8 cellular contexts compared by ENCODE assay signal in the genomic region with DNA sequence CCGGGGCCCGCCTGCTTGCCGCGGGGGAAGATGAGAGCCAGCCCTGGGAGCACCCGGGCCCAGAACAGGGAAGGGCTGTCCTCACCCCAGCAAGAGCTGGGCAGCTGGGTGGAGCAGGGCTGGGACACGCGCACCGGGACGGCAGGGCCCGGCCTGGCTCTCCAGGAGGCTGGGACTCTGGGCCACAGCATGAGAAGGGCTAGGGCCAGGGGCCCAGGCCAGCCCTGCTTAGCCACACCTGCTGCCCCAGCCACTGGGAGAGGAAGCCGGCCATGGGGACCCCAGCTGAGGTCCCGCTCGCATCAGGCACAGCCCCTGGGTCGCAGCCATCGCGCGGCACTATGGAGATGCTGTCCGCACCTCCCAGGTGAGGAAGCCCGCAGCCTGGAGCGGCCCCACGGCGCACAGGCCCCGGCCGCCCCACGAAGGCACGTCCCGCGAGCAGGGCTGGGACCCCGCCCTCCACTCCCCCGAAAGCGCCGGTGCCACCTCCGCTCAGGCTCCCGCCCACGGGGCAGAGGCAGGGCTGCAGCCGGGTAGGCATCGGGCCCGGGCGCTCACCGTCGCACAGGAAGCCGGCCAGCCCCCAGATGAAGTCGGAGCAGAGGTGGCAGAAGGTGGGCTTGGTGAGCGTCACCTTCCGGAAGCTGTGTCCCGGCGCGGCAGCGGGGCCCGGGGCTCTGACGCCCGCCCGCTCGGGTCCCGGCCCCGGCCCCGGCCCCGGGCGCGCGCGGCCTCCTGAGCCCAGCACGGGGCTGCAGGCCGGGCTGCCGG. TPM values are rescaled to one million over a fixed set of nuclear protein-coding genes. Genes with fewer than 3 reads are reported as not detected.
DNase-seq lines count a peak whose midpoint lies in the region; ATAC-seq and TF ChIP-seq lines count a peak whose summit lies in the region.

No MANE protein-coding gene starts in this region.

- no peak for TF ChIP-seq POLR2A in HCT116 (IDR thresholded peaks at IDR 0.05; ENCODE audit: borderline replicate concordance, extremely low read depth, insufficient read depth, insufficient read length)

- RAD21 ChIA-PET in HCT116 (lab: Charles Lee; ENCODE audit: low non-redundant PET in 1 of 2, low total read pairs in 2 of 2, uncharacterized antibody in 2 of 2, unreplicated experiment in 2 of 2): no interaction called here

- under 1% methylated on average over 65 of the region's 65 CpGs for WGBS in right cardiac atrium

- H2AFZ ChIP-seq in HCT116 (ENCODE audit: low read depth, low read length, poor library complexity, severe bottlenecking): no peak overlapping the region
- peak overlapping the region; percentile 16; the same call in 1 of the 2 replicates for H2AFZ ChIP-seq in OCI-LY7 (ENCODE audit: low read length)

- CTCF ChIA-PET in HCT116 (lab: Charles Lee) (no interaction called here), OCI-LY7 (lab: Charles Lee; ENCODE audit: unreplicated experiment) (no interaction called here)

- no peak for TF ChIP-seq RAD21 in HCT116 (IDR thresholded peaks at IDR 0.05; ENCODE audit: low read depth)

- intact Hi-C loops in HCT116 (cut with micrococcal nuclease): loop anchor here (2.0 kb wide), 1 partner anchor 14 kb away; a partner anchor contains a TSS
- intact Hi-C loops in OCI-LY7 (cut with micrococcal nuclease; ENCODE audit: unreplicated experiment): loop anchor here (5.0 kb wide), 1 partner anchor 36 kb away; no protein-coding TSS in a partner anchor
- intact Hi-C loops in right cardiac atrium (cut with DNase I): no loop called here

- TF ChIP-seq CTCF in HCT116 (IDR thresholded peaks at IDR 0.05 in 2 of 3, conservative IDR thresholded peaks at IDR 0.05 in 1 of 3; ENCODE audit: borderline replicate concordance in 1 of 3, insufficient read depth in 1 of 3, low read depth in 2 of 3, low read length in 2 of 3): no peak
- no peak for TF ChIP-seq CTCF in OCI-LY7 (conservative IDR thresholded peaks at IDR 0.05; ENCODE audit: low read length)

- H3K27ac ChIP-seq in HCT116 (ENCODE audit: low read depth, low read length): peak overlapping the region; percentile 58; the same call in 1 of the 2 replicates
- no peak overlapping the region for H3K27ac ChIP-seq in OCI-LY7 (ENCODE audit: low read depth, low read length, poor library complexity, severe bottlenecking)
- no peak overlapping the region for H3K27ac ChIP-seq in right cardiac atrium (ENCODE audit: low read length)
- peak overlapping the region in 17 of 21 experiments; percentile 10 to 80 (median 51) for H3K27ac ChIP-seq in skin epidermis

- H3K9ac ChIP-seq in HCT116 (ENCODE audit: low read length): peak overlapping the region; percentile 71

- POLR2A ChIA-PET in HCT116 (lab: Charles Lee) (no interaction called here), OCI-LY7 (lab: Charles Lee) (no interaction called here)

- peaks cover 9 to 19% of the 10 kb centered on the region in 2 experiments; a peak in 3 of 4 replicates for H3K4me1 ChIP-seq in HCT116 (ENCODE audit: control insufficient read depth in 1 of 2, insufficient read depth in 2 of 2, low read length in 2 of 2)
- peaks cover 7% of the 10 kb centered on the region for H3K4me1 ChIP-seq in OCI-LY7 (ENCODE audit: insufficient read depth, low read length, poor library complexity, severe bottlenecking)
- H3K4me1 ChIP-seq in right cardiac atrium (ENCODE audit: control insufficient read depth, insufficient read depth, low read length): peaks cover 3% of the 10 kb centered on the region

- H3K9me3 ChIP-seq in HCT116 (ENCODE audit: control insufficient read depth in 1 of 2, insufficient read depth in 1 of 2, low read depth in 1 of 2, low read length in 2 of 2) (no peaks in the 10 kb centered on the region), OCI-LY7 (ENCODE audit: low read length) (no peaks in the 10 kb centered on the region), right cardiac atrium (ENCODE audit: control insufficient read depth, low read length) (no peaks in the 10 kb centered on the region)

- H3K4me3 ChIP-seq in HCT116 (replicated peaks in 1 of 2; ENCODE audit: low read depth in 1 of 2, low read length in 2 of 2) (peak overlapping the region; percentile 68 to 80), OCI-LY7 (ENCODE audit: low read depth, low read length, poor library complexity, severe bottlenecking) (peak overlapping the region; percentile 95), right cardiac atrium (ENCODE audit: low read length) (peak overlapping the region; percentile 82), skin epidermis (peak overlapping the region; percentile 54 to 82 (median 72))

- peak; percentile 65 for ATAC-seq in HCT116
- ATAC-seq in right cardiac atrium: peak; percentile 6 to 29

- peak; percentile 41 for DNase-seq in EH (ENCODE audit: low read depth)
- no peak for DNase-seq in HCT116 (ENCODE audit: low read depth, low spot score)
- DNase-seq in OCI-LY7 (ENCODE audit: low spot score): peak; percentile 64
- DNase-seq in activated gamma-delta T cell treated with Interleukin-2 at 50 U/mL for 16 hours: peak; percentile 61
- DNase-seq in right cardiac atrium: peak; percentile 19 to 81 (median 80)
- DNase-seq in NCI-H1436 treated with DMSO at 0.1 percent for 48 hours (lab: John Stamatoyannopoulos, UW): no peak
- DNase-seq in NCI-H226: no peak

- H3K4me2 ChIP-seq in HCT116 (ENCODE audit: low read length): peak overlapping the region; percentile 92
- peak overlapping the region; percentile 96 for H3K4me2 ChIP-seq in OCI-LY7 (ENCODE audit: low read length)

- H3K36me3 ChIP-seq in HCT116 (ENCODE audit: control insufficient read depth in 1 of 2, insufficient read depth in 2 of 2, low read length in 2 of 2): no peaks in the 10 kb centered on the region
- H3K36me3 ChIP-seq in OCI-LY7 (ENCODE audit: insufficient read depth, low read length): no peaks in the 10 kb centered on the region

- H3K27me3 ChIP-seq in HCT116 (ENCODE audit: insufficient read depth, low read length): no peaks in the 10 kb centered on the region
- no peaks in the 10 kb centered on the region for H3K27me3 ChIP-seq in right cardiac atrium (ENCODE audit: control insufficient read depth, insufficient read depth)

- H3K9me2 ChIP-seq in HCT116 (ENCODE audit: insufficient read depth) (no peaks in the 10 kb centered on the region), OCI-LY7 (ENCODE audit: insufficient read depth, low read length) (no peaks in the 10 kb centered on the region)

- BruUV-seq in HCT116 (replicated peaks; lab: Mats Ljungman, UMichigan) (no TSS peak), OCI-LY7 (replicated peaks; lab: Mats Ljungman, UMichigan) (no TSS peak)

- H4K20me1 ChIP-seq in HCT116 (ENCODE audit: insufficient read depth) (no peaks in the 10 kb centered on the region), OCI-LY7 (ENCODE audit: insufficient read depth, low read length) (no peaks in the 10 kb centered on the region)

- H3K79me2 ChIP-seq in HCT116 (ENCODE audit: insufficient read depth, low read length): no peaks in the 10 kb centered on the region
- H3K79me2 ChIP-seq in OCI-LY7 (ENCODE audit: insufficient read depth, low read depth, low read length): no peaks in the 10 kb centered on the region

TF ChIP-seq in HCT116, 20 proteins besides CTCF, POLR2A, EP300 and RAD21:
- no peak for TF ChIP-seq CEBPB (IDR thresholded peaks at IDR 0.05; ENCODE audit: low read depth)
- TF ChIP-seq ZFX (IDR thresholded peaks at IDR 0.05): peak; percentile 68; the same call in 1 of the 2 replicates
- no peak for TF ChIP-seq EGR1 (IDR thresholded peaks at IDR 0.05; ENCODE audit: low read depth)

RNA-seq across cellular contexts. Expression of a gene that starts 0.5 kb away (rescaled TPM):
- total RNA-seq in HCT116 (2021; ENCODE audit: unreplicated experiment): 22.0 TPM
- 17.8 and 20.2 TPM in 2 replicates for polyA plus RNA-seq in HCT116 (2012)
- total RNA-seq in OCI-LY7 (2014; rRNA removed; shearing (Covaris generic)): 8.6 and 11.3 TPM in 2 replicates
- total RNA-seq in OCI-LY7 (2022): 13.0 and 15.2 TPM in 2 replicates
- 1 to 10 TPM; 4.5 to 4.9 (median 4.6) TPM for total RNA-seq in right cardiac atrium
- 3.6 TPM for polyA plus RNA-seq in right cardiac atrium

RNA-seq across cellular contexts. Expression of a gene that starts 14.0 kb away (rescaled TPM):
- total RNA-seq in HCT116 (2021; ENCODE audit: unreplicated experiment): 28.2 TPM
- polyA plus RNA-seq in HCT116 (2012): 22.3 and 26.0 TPM in 2 replicates
- 9.3 and 15.7 TPM in 2 replicates for total RNA-seq in OCI-LY7 (2014; rRNA removed; shearing (Covaris generic))
- 10.4 and 12.3 TPM in 2 replicates for total RNA-seq in OCI-LY7 (2022)
- total RNA-seq in right cardiac atrium: 10 to 100 TPM; 14.7 to 17.4 (median 17.1) TPM
- 8.5 TPM for polyA plus RNA-seq in right cardiac atrium

RNA-seq across cellular contexts. Expression of a gene that starts 20.4 kb away (rescaled TPM):
- total RNA-seq in HCT116 (2021; ENCODE audit: unreplicated experiment): 0.22 TPM
- 4.4 and 5.6 TPM in 2 replicates for polyA plus RNA-seq in HCT116 (2012)
- total RNA-seq in OCI-LY7 (2014; rRNA removed; shearing (Covaris generic)): not detected in 2 replicates
- 0.30 TPM in 1 of 2 replicates, not detected in the other for total RNA-seq in OCI-LY7 (2022)
- total RNA-seq in right cardiac atrium: under 1 TPM in 2 of 4 donors, not detected in 2; 0.36 to 0.37 TPM
- polyA plus RNA-seq in right cardiac atrium: 0.34 TPM

RNA-seq across cellular contexts. Expression of a gene that starts 38.6 kb away (rescaled TPM):
- total RNA-seq in HCT116 (2021; ENCODE audit: unreplicated experiment): 91.1 TPM
- 75.9 and 100 TPM in 2 replicates for polyA plus RNA-seq in HCT116 (2012)
- 1.4 and 1.8 TPM in 2 replicates for total RNA-seq in OCI-LY7 (2014; rRNA removed; shearing (Covaris generic))
- 2.7 and 3.1 TPM in 2 replicates for total RNA-seq in OCI-LY7 (2022)
- 10 to 100 TPM; 17.4 to 21.7 (median 20.3) TPM for total RNA-seq in right cardiac atrium
- polyA plus RNA-seq in right cardiac atrium: 19.2 TPM

RNA-seq across cellular contexts. Expression of a gene that starts 40.6 kb away (rescaled TPM):
- total RNA-seq in HCT116 (2021; ENCODE audit: unreplicated experiment) (17.5 TPM), OCI-LY7 (2022) (31.9 and 33.1 TPM in 2 replicates), right cardiac atrium (10 to 100 TPM; 20.9 to 26.0 (median 23.0) TPM)
- 19.1 and 21.9 TPM in 2 replicates for polyA plus RNA-seq in HCT116 (2012)
- 7.1 and 12.5 TPM in 2 replicates for total RNA-seq in OCI-LY7 (2014; rRNA removed; shearing (Covaris generic))
- polyA plus RNA-seq in right cardiac atrium: 31.1 TPM

Comparison
In these comparisons a context has a peak if more than half of its experiments do, and no peak if none do; other contexts are left out.
1. DNase-seq: peak in EH (single experiment), OCI-LY7 (single experiment), activated gamma-delta T cell treated with Interleukin-2 at 50 U/mL for 16 hours (single experiment) and right cardiac atrium (3 of 3); none in HCT116 (single experiment), NCI-H1436 treated with DMSO at 0.1 percent for 48 hours (single experiment) and NCI-H226 (single experiment).
2. H3K27ac ChIP-seq: peak in HCT116 (single experiment) and skin epidermis (17 of 21); none in OCI-LY7 (single experiment) and right cardiac atrium (single experiment).
3. intact Hi-C loops: an anchor here in HCT116 (2.0 kb wide) and OCI-LY7 (5.0 kb wide); none called in right cardiac atrium.
4. Peak in every context shown above with its lines, with median percentiles within 50 percentile points of each other: H3K4me3 ChIP-seq.